21 cellular contexts compared by ENCODE assay signal in genomic region chr3:133910422-133910821, GRCh38. TPM values are rescaled to one million over a fixed set of nuclear protein-coding genes. Genes with fewer than 3 reads are reported as not detected.
DNase-seq lines count a peak whose midpoint lies in the region; ATAC-seq and TF ChIP-seq lines count a peak whose summit lies in the region.
"Had no signal": no experiment of that assay in that cellular context is flagged by ENCODE, and none has a peak within 500 bp of the region (broad histone marks: within the 10 kb centered on the region; RNA-seq: fewer than 3 reads in every experiment).

No MANE protein-coding gene starts in this region.

- H3K27ac ChIP-seq in OCI-LY1 (ENCODE audit: low read depth, low read length, poor library complexity, severe bottlenecking) (no peak overlapping the region), endodermal cell (ENCODE audit: low read depth, low read length) (no peak overlapping the region), parathyroid adenoma (no peak overlapping the region), gastroesophageal sphincter (no peak overlapping the region), upper lobe of right lung (no peak overlapping the region)
- H3K27ac ChIP-seq: A549, colonic mucosa, sigmoid colon, transverse colon had no signal

- peaks cover under 1% of the 10 kb centered on the region for H3K27me3 Mint-ChIP-seq in endodermal cell (ENCODE audit: insufficient read depth)

- no peaks in the 10 kb centered on the region for H3K36me3 Mint-ChIP-seq in endodermal cell (ENCODE audit: low read depth)

- H3K4me1 ChIP-seq in OCI-LY1 (ENCODE audit: insufficient read depth, low read length, severe bottlenecking) = no peaks in the 10 kb centered on the region
- peaks cover 5% of the 10 kb centered on the region for H3K4me1 ChIP-seq in endodermal cell (ENCODE audit: control insufficient read depth, insufficient read depth, low read length)
- H3K4me1 ChIP-seq in parathyroid adenoma = no peaks in the 10 kb centered on the region
- H3K4me1 ChIP-seq in gastroesophageal sphincter = no peaks in the 10 kb centered on the region
- no peaks in the 10 kb centered on the region for H3K4me1 ChIP-seq in upper lobe of right lung
- H3K4me1 ChIP-seq: A549, Caco-2, colonic mucosa, sigmoid colon, transverse colon had no signal

- no peak for TF ChIP-seq POLR2A in gastroesophageal sphincter (IDR thresholded peaks at IDR 0.05)

- no peaks in the 10 kb centered on the region for H3K9me3 Mint-ChIP-seq in endodermal cell
- H3K9me3 Mint-ChIP-seq: naive thymus-derived CD8-positive, alpha-beta T cell; T-helper 2 cell treated with Interferon-gamma antibody and Interleukin-4, amounts not matched to agents 5 μg/mL and 100 μg/mL, for 36 hours had no signal

- no peaks in the 10 kb centered on the region for H3K9me3 ChIP-seq in OCI-LY1 (ENCODE audit: low read length)
- H3K9me3 ChIP-seq in endodermal cell (ENCODE audit: control insufficient read depth, low read length) = no peaks in the 10 kb centered on the region
- H3K9me3 ChIP-seq in parathyroid adenoma (ENCODE audit: control insufficient read depth, low read length) = no peaks in the 10 kb centered on the region
- no peaks in the 10 kb centered on the region for H3K9me3 ChIP-seq in gastroesophageal sphincter
- no peaks in the 10 kb centered on the region for H3K9me3 ChIP-seq in upper lobe of right lung
- H3K9me3 ChIP-seq: A549, Caco-2, colonic mucosa, sigmoid colon, transverse colon had no signal

- H3K4me3 ChIP-seq in OCI-LY1 (ENCODE audit: low read depth, low read length, poor library complexity, severe bottlenecking) = no peak overlapping the region
- H3K4me3 ChIP-seq in endodermal cell (ENCODE audit: low read length) = no peak overlapping the region
- no peak overlapping the region for H3K4me3 ChIP-seq in parathyroid adenoma (ENCODE audit: low read depth, low read length)
- H3K4me3 ChIP-seq in gastroesophageal sphincter = no peak overlapping the region
- H3K4me3 ChIP-seq in upper lobe of right lung = no peak overlapping the region
- H3K4me3 ChIP-seq: A549, colonic mucosa, sigmoid colon, transverse colon had no signal

- no peak overlapping the region for H2AFZ ChIP-seq in OCI-LY1 (ENCODE audit: low read length)
- no peak overlapping the region for H2AFZ ChIP-seq in parathyroid adenoma

- no peaks in the 10 kb centered on the region for H3F3A ChIP-seq in OCI-LY1 (ENCODE audit: insufficient read depth, low read length)

- DNase-seq in NCI-H1105 treated with DMSO at 0.1 percent for 48 hours (lab: John Stamatoyannopoulos, UW) (peak; percentile 3), NCI-H1105 (lab: John Stamatoyannopoulos, UW) (no peak), endodermal cell (peak; percentile 43), upper lobe of right lung (no peak)
- DNase-seq in activated CD4-positive, CD25-positive, alpha-beta regulatory T cell (lab: John Stamatoyannopoulos, UW) = no peak
- DNase-seq: activated CD4-positive, alpha-beta T cell treated with anti-CD3 and anti-CD28 coated beads, Interleukin-2, amount 50 U/mL, for 4 hours; activated T-cell treated with anti-CD3 and anti-CD28 coated beads, Interleukin-2, amount 50 U/mL, for 48 hours; Caco-2; colonic mucosa; Karpas-422; naive thymus-derived CD8-positive, alpha-beta T cell; NCI-H2029; sigmoid colon; stimulated activated CD4-positive, alpha-beta T cell treated with anti-CD3 and anti-CD28 coated beads, Interleukin-4, amount 100 ng/mL, for 4 hours; transverse colon had no signal

- H3K4me1 Mint-ChIP-seq in endodermal cell = peaks cover 4% of the 10 kb centered on the region
- H3K4me1 Mint-ChIP-seq: naive thymus-derived CD8-positive, alpha-beta T cell had no signal

- 64 to 85% methylated on average over 2 of the region's 2 CpGs for WGBS in endodermal cell (ENCODE audit: insufficient coverage in 1 of 2, insufficient read length in 1 of 2), 2 experiments
- WGBS in gastroesophageal sphincter (ENCODE audit: low coverage in 1 of 2), 2 donors = 43 to 81% methylated on average over 1 to 2 of the region's 2 CpGs

- H3K36me3 ChIP-seq in OCI-LY1 (ENCODE audit: insufficient read depth, low read length) = no peaks in the 10 kb centered on the region
- no peaks in the 10 kb centered on the region for H3K36me3 ChIP-seq in endodermal cell (ENCODE audit: control insufficient read depth, insufficient read depth, low read length)
- no peaks in the 10 kb centered on the region for H3K36me3 ChIP-seq in parathyroid adenoma (ENCODE audit: control insufficient read depth, insufficient read depth, low read length)
- H3K36me3 ChIP-seq in gastroesophageal sphincter = no peaks in the 10 kb centered on the region
- no peaks in the 10 kb centered on the region for H3K36me3 ChIP-seq in upper lobe of right lung
- H3K36me3 ChIP-seq: colonic mucosa, sigmoid colon, transverse colon had no signal

- no peaks in the 10 kb centered on the region for H4K20me1 ChIP-seq in OCI-LY1 (ENCODE audit: insufficient read depth, low read length)

- H3K27ac Mint-ChIP-seq in endodermal cell = no peak overlapping the region
- H3K27ac Mint-ChIP-seq: naive thymus-derived CD8-positive, alpha-beta T cell; T-helper 2 cell treated with Interferon-gamma antibody and Interleukin-4, amounts not matched to agents 5 μg/mL and 100 μg/mL, for 36 hours had no signal

- H3K4me2 ChIP-seq in OCI-LY1 (ENCODE audit: low read length) (no peak overlapping the region), parathyroid adenoma (ENCODE audit: low read length) (no peak overlapping the region)
- H3K4me2 ChIP-seq: A549 had no signal

- H3K27me3 ChIP-seq in OCI-LY1 (ENCODE audit: insufficient read depth, low read length) = no peaks in the 10 kb centered on the region
- no peaks in the 10 kb centered on the region for H3K27me3 ChIP-seq in endodermal cell (ENCODE audit: control insufficient read depth, insufficient read depth, low read length, poor library complexity, severe bottlenecking)
- no peaks in the 10 kb centered on the region for H3K27me3 ChIP-seq in parathyroid adenoma (ENCODE audit: control insufficient read depth, insufficient read depth, low read length)
- peaks cover 5% of the 10 kb centered on the region for H3K27me3 ChIP-seq in gastroesophageal sphincter
- H3K27me3 ChIP-seq in upper lobe of right lung = peaks cover 8% of the 10 kb centered on the region
- H3K27me3 ChIP-seq: colonic mucosa, sigmoid colon had no signal

- no peak for TF ChIP-seq EP300 in gastroesophageal sphincter (IDR thresholded peaks at IDR 0.05)

- H3K9ac ChIP-seq in OCI-LY1 (ENCODE audit: low read length) (no peak overlapping the region), endodermal cell (ENCODE audit: extremely low read depth, low read length, poor library complexity, severe bottlenecking) (no peak overlapping the region), parathyroid adenoma (no peak overlapping the region)

- intact Hi-C loops in upper lobe of right lung (cut with DNase I) = no loop called here

- H3K79me2 ChIP-seq in OCI-LY1 (ENCODE audit: insufficient read depth, low read length) = no peaks in the 10 kb centered on the region
- H3K79me2 ChIP-seq in parathyroid adenoma = no peaks in the 10 kb centered on the region

- no peak overlapping the region for H3K4me3 Mint-ChIP-seq in endodermal cell
- H3K4me3 Mint-ChIP-seq: naive thymus-derived CD8-positive, alpha-beta T cell; T-helper 2 cell treated with Interferon-gamma antibody and Interleukin-4, amounts not matched to agents 5 μg/mL and 100 μg/mL, for 36 hours had no signal

- no peak for ATAC-seq in gastroesophageal sphincter
- no peak for ATAC-seq in upper lobe of right lung
- ATAC-seq: esophagus mucosa; naive thymus-derived CD8-positive, alpha-beta T cell had no signal

- TF ChIP-seq CTCF in OCI-LY1 (IDR thresholded peaks at IDR 0.05; ENCODE audit: low read length) (peak; percentile 12; the same call in 1 of the 2 replicates), endodermal cell (conservative IDR thresholded peaks at IDR 0.05) (peak; percentile 74), parathyroid adenoma (IDR thresholded peaks at IDR 0.05) (peak; percentile 39), gastroesophageal sphincter (IDR thresholded peaks at IDR 0.05) (no peak), upper lobe of right lung (IDR thresholded peaks at IDR 0.05) (no peak)

- no peaks in the 10 kb centered on the region for H3K9me2 ChIP-seq in OCI-LY1 (ENCODE audit: low read depth, low read length)

RNA-seq across cellular contexts. Expression of gene RAB6B, which starts 14.7 kb away (rescaled TPM):
- total RNA-seq in endodermal cell (1 to 10 TPM; 2.2 to 3.0 TPM), gastroesophageal sphincter (10 to 100 TPM in 2 of 4 donors, 1 to 10 TPM in 2; 5.0 to 16.1 (median 8.7) TPM), upper lobe of right lung (7.4 TPM)
- 20.7 TPM for polyA plus RNA-seq in endodermal cell (2013, experiment 1 of 2)
- polyA plus RNA-seq in endodermal cell (2013, experiment 2 of 2) = 16.9 TPM
- total RNA-seq: naive thymus-derived CD8-positive, alpha-beta T cell had no signal

Comparison
In these comparisons a context has a peak if more than half of its experiments do, and no peak if none do; other contexts are left out.
1. DNase-seq: peak in NCI-H1105 treated with DMSO at 0.1 percent for 48 hours (single experiment) and endodermal cell (single experiment); none in NCI-H1105 (single experiment), activated CD4-positive, CD25-positive, alpha-beta regulatory T cell (0 of 4) and upper lobe of right lung (single experiment).
2. CTCF ChIP-seq: peak in OCI-LY1 (single experiment), endodermal cell (single experiment) and parathyroid adenoma (single experiment); none in gastroesophageal sphincter (0 of 4) and upper lobe of right lung (single experiment).